Comparison of ENCODE assay signal across 8 cellular contexts in the genomic region with DNA sequence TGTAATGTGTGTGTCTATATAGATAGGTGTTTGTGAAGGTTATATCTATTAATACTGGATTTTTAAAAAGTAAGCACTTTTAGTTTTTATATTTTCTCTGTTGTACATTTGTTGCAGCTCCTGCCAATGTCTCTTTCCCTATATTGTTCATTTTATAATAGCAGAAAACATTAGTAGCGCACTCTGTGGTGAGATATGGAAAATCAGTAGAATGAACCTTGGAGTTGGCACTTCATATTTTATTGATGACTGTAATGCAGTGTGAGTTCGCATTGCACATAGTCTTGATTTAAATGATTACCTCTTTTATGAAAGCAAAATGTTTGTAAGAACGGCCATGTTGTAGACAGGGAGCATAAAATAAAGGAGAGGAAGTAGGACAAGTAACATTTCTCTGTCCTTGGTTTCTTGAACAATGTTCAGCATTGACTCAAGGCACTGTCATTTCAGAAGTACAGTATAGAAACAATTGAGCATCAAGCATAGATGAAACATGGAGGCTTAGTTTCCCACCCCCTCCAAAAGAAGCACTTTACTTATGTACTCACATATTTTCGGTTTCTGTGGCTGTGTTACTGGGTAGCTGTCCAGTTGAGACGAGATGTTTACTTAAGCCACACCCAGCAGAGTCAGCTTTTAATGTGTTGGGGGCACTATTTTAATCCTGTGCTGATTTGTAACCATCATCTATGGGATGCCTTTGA.
DNase-seq lines count a peak whose midpoint lies in the region; ATAC-seq, FAIRE-seq and TF ChIP-seq lines count a peak whose summit lies in the region.
"Had no signal": no experiment of that assay in that cellular context is flagged by ENCODE, and none has a peak within 500 bp of the region (broad histone marks: within the 10 kb centered on the region; RNA-seq: fewer than 3 reads in every experiment).

No MANE protein-coding gene starts in this region.

- peak overlapping the region; percentile 84 for H3K4me3 ChIP-seq in endocrine pancreas (ENCODE audit: control insufficient read depth, insufficient read depth, low read length)

- no peak overlapping the region for H3K9ac ChIP-seq in endocrine pancreas (ENCODE audit: control insufficient read depth, insufficient read depth, low read length)

- FAIRE-seq in H54 (lab: Jason Lieb, UNC), result peak; percentile 100

- H3K9me3 ChIP-seq in endocrine pancreas (ENCODE audit: control insufficient read depth, low read length), result no peaks in the 10 kb centered on the region

- H3K4me1 ChIP-seq in endocrine pancreas (ENCODE audit: control insufficient read depth, insufficient read depth, low read length), result peaks cover 23% of the 10 kb centered on the region

- no peaks in the 10 kb centered on the region for H3K27me3 ChIP-seq in endocrine pancreas (ENCODE audit: control insufficient read depth, insufficient read depth, low read length)

- peak; percentile 13 for DNase-seq in H54 (ENCODE audit: insufficient read length, low spot score)
- peak; percentile 92 for DNase-seq in NCI-H748 (lab: John Stamatoyannopoulos, UW; ENCODE audit: unreplicated experiment)
- DNase-seq in putamen (ENCODE audit: low spot score), result peak; percentile 16
- no peak for DNase-seq in T1000 (lab: John Stamatoyannopoulos, UW)
- DNase-seq: Kasumi-1 had no signal

- H3K36me3 ChIP-seq in endocrine pancreas (ENCODE audit: control insufficient read depth, insufficient read depth, low read length), result no peaks in the 10 kb centered on the region

- ATAC-seq in HG03571 (IDR thresholded peaks at IDR 0.05; ENCODE audit: unreplicated experiment) (no peak), GM18520 (IDR thresholded peaks at IDR 0.05; ENCODE audit: unreplicated experiment) (no peak)

- TF ChIP-seq POLR2A in H54 (IDR thresholded peaks at IDR 0.05; ENCODE audit: low read depth, low read length), result no peak
